19 cellular contexts compared by ENCODE assay signal in the genomic region with DNA sequence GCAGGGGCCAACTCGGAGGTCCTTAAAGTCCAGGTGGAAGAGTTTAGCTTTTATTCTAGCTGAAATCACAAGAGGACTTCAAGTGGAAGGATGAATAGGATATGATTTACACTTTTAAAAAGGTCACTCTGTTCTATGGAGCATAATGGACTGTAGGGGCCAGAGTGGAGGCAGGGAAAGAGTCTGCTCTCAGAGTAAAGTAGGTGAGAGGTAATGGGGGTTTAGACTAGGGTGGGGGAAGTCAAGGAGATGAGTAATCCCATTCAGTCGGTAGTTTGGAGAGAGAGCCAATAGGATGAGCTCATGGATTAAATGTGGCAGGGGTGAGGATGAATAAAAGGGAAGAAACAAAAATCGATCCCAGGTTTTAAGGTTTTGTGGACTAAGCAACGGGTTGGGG.
A peak's percentile ranks its signal among the peaks of the same experiment; 100 is the strongest.
DNase-seq lines count a peak whose midpoint lies in the region; ATAC-seq and TF ChIP-seq lines count a peak whose summit lies in the region.
"Had no signal": no experiment of that assay in that cellular context is flagged by ENCODE, and none has a peak within 500 bp of the region (broad histone marks: within the 10 kb centered on the region; RNA-seq: fewer than 3 reads in every experiment).

No MANE protein-coding gene starts in this region.

- H3K4me3 Mint-ChIP-seq in brain: no peak overlapping the region
- H3K4me3 Mint-ChIP-seq in activated CD8-positive, alpha-beta T cell treated with anti-CD3 and anti-CD28 coated beads for 36 hours: no peak overlapping the region
- H3K4me3 Mint-ChIP-seq: IgD-negative memory B cell had no signal

- intact Hi-C loops in activated CD8-positive, alpha-beta T cell treated with anti-CD3 and anti-CD28 coated beads for 36 hours (cut with micrococcal nuclease): no loop called here

- H3K36me3 Mint-ChIP-seq in brain: peaks cover 17% of the 10 kb centered on the region
- H3K36me3 Mint-ChIP-seq in activated CD8-positive, alpha-beta T cell treated with anti-CD3 and anti-CD28 coated beads for 36 hours (ENCODE audit: low read depth): no peaks in the 10 kb centered on the region
- H3K36me3 Mint-ChIP-seq: IgD-negative memory B cell had no signal

- peak overlapping the region in 3 of 5 experiments; percentile 33 to 58 (median 43) for H3K27ac Mint-ChIP-seq in brain
- H3K27ac Mint-ChIP-seq in activated CD8-positive, alpha-beta T cell treated with anti-CD3 and anti-CD28 coated beads for 36 hours: no peak overlapping the region
- H3K27ac Mint-ChIP-seq: IgD-negative memory B cell had no signal

- CTCF ChIA-PET in activated CD8-positive, alpha-beta T cell treated with anti-CD3 and anti-CD28 coated beads for 36 hours (lab: Charles Lee): no interaction called here

- peaks cover 14% of the 10 kb centered on the region for H3K4me1 Mint-ChIP-seq in brain
- H3K4me1 Mint-ChIP-seq in activated CD8-positive, alpha-beta T cell treated with anti-CD3 and anti-CD28 coated beads for 36 hours (ENCODE audit: low read depth): no peaks in the 10 kb centered on the region
- H3K4me1 Mint-ChIP-seq: IgD-negative memory B cell had no signal

- no peaks in the 10 kb centered on the region for H3K9me3 Mint-ChIP-seq in brain
- no peaks in the 10 kb centered on the region for H3K9me3 Mint-ChIP-seq in activated CD8-positive, alpha-beta T cell treated with anti-CD3 and anti-CD28 coated beads for 36 hours
- H3K9me3 Mint-ChIP-seq: IgD-negative memory B cell had no signal

- no peak for TF ChIP-seq CTCF in brain (conservative IDR thresholded peaks at IDR 0.05)
- no peak for TF ChIP-seq CTCF in activated CD8-positive, alpha-beta T cell treated with anti-CD3 and anti-CD28 coated beads for 36 hours (IDR thresholded peaks at IDR 0.05)

- POLR2A ChIA-PET in activated CD8-positive, alpha-beta T cell treated with anti-CD3 and anti-CD28 coated beads for 36 hours (lab: Charles Lee): no interaction called here

- ATAC-seq in SK-N-SH treated with all-trans-retinoic acid at 6 μM for 48 hours: no peak
- no peak for ATAC-seq in HG02981 (IDR thresholded peaks at IDR 0.05; ENCODE audit: unreplicated experiment)
- no peak for ATAC-seq in activated CD8-positive, alpha-beta T cell treated with anti-CD3 and anti-CD28 coated beads for 36 hours
- ATAC-seq: Right ventricle myocardium inferior had no signal

- DNase-seq in DMS79 treated with DMSO at 0.1 percent for 48 hours (lab: John Stamatoyannopoulos, UW) (peak; percentile 53), HT1080 (ENCODE audit: low read depth) (peak; percentile 41), NCI-H2227 treated with DMSO at 0.1 percent for 48 hours (lab: John Stamatoyannopoulos, UW) (peak; percentile 70), NCI-H2107 (lab: John Stamatoyannopoulos, UW) (no peak)
- DNase-seq in activated CD8-positive, alpha-beta T cell treated with anti-CD3 and anti-CD28 coated beads for 36 hours: no peak
- DNase-seq: AML-193, GF-D8, GM23248, HCEC 1CT, Karpas-422, NCI-H1048, NCI-H187 treated with DMSO at 0.1 percent for 48 hours, NCI-H226, NCI-H526 had no signal

- H3K27me3 Mint-ChIP-seq in brain: peaks cover 2% of the 10 kb centered on the region
- H3K27me3 Mint-ChIP-seq in activated CD8-positive, alpha-beta T cell treated with anti-CD3 and anti-CD28 coated beads for 36 hours: peaks cover 5% of the 10 kb centered on the region

TF ChIP-seq in SK-N-SH treated with all-trans-retinoic acid at 6 μM for 48 hours, 23 proteins besides CTCF, POLR2A, EP300 and RAD21:
- no peak for TF ChIP-seq GLIS3 (CRISPR knock-in tag; IDR thresholded peaks at IDR 0.05)
- TF ChIP-seq, protein P1, sequence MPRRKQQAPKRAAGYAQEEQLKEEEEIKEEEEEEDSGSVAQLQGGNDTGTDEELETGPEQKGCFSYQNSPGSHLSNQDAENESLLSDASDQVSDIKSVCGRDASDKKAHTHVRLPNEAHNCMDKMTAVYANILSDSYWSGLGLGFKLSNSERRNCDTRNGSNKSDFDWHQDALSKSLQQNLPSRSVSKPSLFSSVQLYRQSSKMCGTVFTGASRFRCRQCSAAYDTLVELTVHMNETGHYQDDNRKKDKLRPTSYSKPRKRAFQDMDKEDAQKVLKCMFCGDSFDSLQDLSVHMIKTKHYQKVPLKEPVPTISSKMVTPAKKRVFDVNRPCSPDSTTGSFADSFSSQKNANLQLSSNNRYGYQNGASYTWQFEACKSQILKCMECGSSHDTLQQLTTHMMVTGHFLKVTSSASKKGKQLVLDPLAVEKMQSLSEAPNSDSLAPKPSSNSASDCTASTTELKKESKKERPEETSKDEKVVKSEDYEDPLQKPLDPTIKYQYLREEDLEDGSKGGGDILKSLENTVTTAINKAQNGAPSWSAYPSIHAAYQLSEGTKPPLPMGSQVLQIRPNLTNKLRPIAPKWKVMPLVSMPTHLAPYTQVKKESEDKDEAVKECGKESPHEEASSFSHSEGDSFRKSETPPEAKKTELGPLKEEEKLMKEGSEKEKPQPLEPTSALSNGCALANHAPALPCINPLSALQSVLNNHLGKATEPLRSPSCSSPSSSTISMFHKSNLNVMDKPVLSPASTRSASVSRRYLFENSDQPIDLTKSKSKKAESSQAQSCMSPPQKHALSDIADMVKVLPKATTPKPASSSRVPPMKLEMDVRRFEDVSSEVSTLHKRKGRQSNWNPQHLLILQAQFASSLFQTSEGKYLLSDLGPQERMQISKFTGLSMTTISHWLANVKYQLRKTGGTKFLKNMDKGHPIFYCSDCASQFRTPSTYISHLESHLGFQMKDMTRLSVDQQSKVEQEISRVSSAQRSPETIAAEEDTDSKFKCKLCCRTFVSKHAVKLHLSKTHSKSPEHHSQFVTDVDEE (CRISPR knock-in tag; IDR thresholded peaks at IDR 0.05): no peak
- no peak for TF ChIP-seq ZFP30 (CRISPR knock-in tag; IDR thresholded peaks at IDR 0.05)
- no peak for TF ChIP-seq CSDC2 (CRISPR knock-in tag; IDR thresholded peaks at IDR 0.05)
- TF ChIP-seq TCF4 (CRISPR knock-in tag; IDR thresholded peaks at IDR 0.05; ENCODE audit: borderline replicate concordance): no peak
- TF ChIP-seq OSR1 (CRISPR knock-in tag; IDR thresholded peaks at IDR 0.05): no peak
- TF ChIP-seq TOX (CRISPR knock-in tag; IDR thresholded peaks at IDR 0.05; ENCODE audit: borderline replicate concordance): no peak
- no peak for TF ChIP-seq ZNF565 (CRISPR knock-in tag; conservative IDR thresholded peaks at IDR 0.05; ENCODE audit: low read depth)
- TF ChIP-seq CREB5 (CRISPR knock-in tag; IDR thresholded peaks at IDR 0.05; ENCODE audit: low read depth): no peak
- TF ChIP-seq ZNF70 (CRISPR knock-in tag; IDR thresholded peaks at IDR 0.05): no peak
- TF ChIP-seq ZNF8 (CRISPR knock-in tag; IDR thresholded peaks at IDR 0.05): no peak
- TF ChIP-seq, protein P2, sequence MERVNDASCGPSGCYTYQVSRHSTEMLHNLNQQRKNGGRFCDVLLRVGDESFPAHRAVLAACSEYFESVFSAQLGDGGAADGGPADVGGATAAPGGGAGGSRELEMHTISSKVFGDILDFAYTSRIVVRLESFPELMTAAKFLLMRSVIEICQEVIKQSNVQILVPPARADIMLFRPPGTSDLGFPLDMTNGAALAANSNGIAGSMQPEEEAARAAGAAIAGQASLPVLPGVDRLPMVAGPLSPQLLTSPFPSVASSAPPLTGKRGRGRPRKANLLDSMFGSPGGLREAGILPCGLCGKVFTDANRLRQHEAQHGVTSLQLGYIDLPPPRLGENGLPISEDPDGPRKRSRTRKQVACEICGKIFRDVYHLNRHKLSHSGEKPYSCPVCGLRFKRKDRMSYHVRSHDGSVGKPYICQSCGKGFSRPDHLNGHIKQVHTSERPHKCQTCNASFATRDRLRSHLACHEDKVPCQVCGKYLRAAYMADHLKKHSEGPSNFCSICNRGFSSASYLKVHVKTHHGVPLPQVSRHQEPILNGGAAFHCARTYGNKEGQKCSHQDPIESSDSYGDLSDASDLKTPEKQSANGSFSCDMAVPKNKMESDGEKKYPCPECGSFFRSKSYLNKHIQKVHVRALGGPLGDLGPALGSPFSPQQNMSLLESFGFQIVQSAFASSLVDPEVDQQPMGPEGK (CRISPR knock-in tag; IDR thresholded peaks at IDR 0.05; ENCODE audit: borderline replicate concordance): no peak
- no peak for TF ChIP-seq ESRRG (CRISPR knock-in tag; IDR thresholded peaks at IDR 0.05)
- TF ChIP-seq ZC3H10 (CRISPR knock-in tag; IDR thresholded peaks at IDR 0.05): no peak
- TF ChIP-seq PPARA (CRISPR knock-in tag; IDR thresholded peaks at IDR 0.05; ENCODE audit: borderline replicate concordance): no peak

Comparison
In these comparisons a context has a peak if more than half of its experiments do, and no peak if none do; other contexts are left out.
1. DNase-seq: peak in DMS79 treated with DMSO at 0.1 percent for 48 hours (single experiment), HT1080 (single experiment) and NCI-H2227 treated with DMSO at 0.1 percent for 48 hours (single experiment); none in NCI-H2107 (single experiment) and activated CD8-positive, alpha-beta T cell treated with anti-CD3 and anti-CD28 coated beads for 36 hours (single experiment).